ENCODE assay signal across 22 cellular contexts in the genomic region with DNA sequence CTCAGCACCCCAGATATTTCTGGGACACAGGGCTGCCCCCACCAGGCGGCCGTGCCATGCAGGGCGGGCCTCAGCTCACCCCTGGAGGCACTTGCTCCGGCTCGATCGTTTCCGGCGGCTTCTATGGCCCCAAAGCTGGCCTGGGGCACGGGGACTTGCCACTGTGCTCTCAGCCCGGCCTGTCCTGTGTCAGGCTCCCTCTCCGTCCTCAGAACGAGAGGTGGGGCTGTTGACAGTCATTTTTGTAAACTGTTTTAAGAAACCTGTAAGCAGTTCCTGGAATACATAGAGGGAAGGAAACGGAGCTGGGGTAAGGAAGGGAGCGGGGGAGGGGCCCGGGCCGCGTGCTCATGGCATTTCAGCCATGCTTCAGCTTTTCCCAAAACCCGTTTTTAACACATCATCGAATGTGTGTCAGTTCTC.
"Had no signal": no experiment of that assay in that cellular context is flagged by ENCODE, and none has a peak within 500 bp of the region (broad histone marks: within the 10 kb centered on the region; RNA-seq: fewer than 3 reads in every experiment).

No MANE protein-coding gene starts in this region.

- DNase-seq: activated B cell treated with CpG ODN at 0.5 μM for 24 hours; activated CD4-positive, alpha-beta T cell treated with anti-CD3 and anti-CD28 coated beads for 48 hours; activated CD8-positive, alpha-beta memory T cell treated with anti-CD3 and anti-CD28 coated beads for 24 hours; activated CD8-positive, alpha-beta memory T cell treated with anti-CD3 and anti-CD28 coated beads, Interleukin-2, amount 50 U/mL, for 48 hours; activated gamma-delta T cell treated with Interleukin-2 at 50 U/mL for 16 hours; activated T-cell treated with anti-CD3 and anti-CD28 coated beads, Interleukin-2, amount 50 U/mL, for 48 hours; adrenal gland; effector CD8-positive, alpha-beta T cell; left cardiac atrium; nucleus accumbens; SJCRH30; stimulated activated naive CD8-positive, alpha-beta T cell treated with anti-CD3 and anti-CD28 coated beads, Interleukin-15, Interleukin-2, amounts not matched to agents 100 U/mL and 50 U/mL, for 24 hours; T-helper 2 cell had no signal

- H3K9me3 Mint-ChIP-seq: activated B cell treated with CpG ODN at 0.5 μM for 24 hours; activated naive CD4-positive, alpha-beta T cell treated with anti-CD3 and anti-CD28 coated beads, Interleukin-2, amount 50 U/mL, for 72 hours; dendritic cell treated with granulocyte-macrophage colony-stimulating factor and Interleukin-4, amounts not matched to agents 40 ng/mL and 50 ng/mL, for 4 days; mesothelial cell of epicardium; nephron had no signal

- H3K27me3 ChIP-seq: adrenal gland, hepatocyte, SJCRH30, suprapubic skin, upper lobe of left lung had no signal

- FAIRE-seq: bronchial epithelial cell had no signal

- H3K4me1 Mint-ChIP-seq: activated B cell treated with CpG ODN at 0.5 μM for 24 hours, mesothelial cell of epicardium had no signal

- H3K4me1 ChIP-seq: adrenal gland, SJCRH30, suprapubic skin had no signal

- H3K4me3 ChIP-seq: adrenal gland, hepatocyte, lung, SJCRH30, suprapubic skin, upper lobe of left lung had no signal

- H3K27ac Mint-ChIP-seq: activated B cell treated with CpG ODN at 0.5 μM for 24 hours; activated naive CD4-positive, alpha-beta T cell treated with anti-CD3 and anti-CD28 coated beads, Interleukin-2, amount 50 U/mL, for 72 hours; dendritic cell treated with granulocyte-macrophage colony-stimulating factor and Interleukin-4, amounts not matched to agents 40 ng/mL and 50 ng/mL, for 4 days; mesothelial cell of epicardium; nephron had no signal

- H3K27me3 Mint-ChIP-seq: activated B cell treated with CpG ODN at 0.5 μM for 24 hours; dendritic cell treated with granulocyte-macrophage colony-stimulating factor and Interleukin-4, amounts not matched to agents 40 ng/mL and 50 ng/mL, for 4 days had no signal

- H3K36me3 ChIP-seq: SJCRH30 had no signal

- H3K9me3 ChIP-seq: adrenal gland, SJCRH30, suprapubic skin, upper lobe of left lung had no signal

- H3K4me3 Mint-ChIP-seq: activated B cell treated with CpG ODN at 0.5 μM for 24 hours; dendritic cell treated with granulocyte-macrophage colony-stimulating factor and Interleukin-4, amounts not matched to agents 40 ng/mL and 50 ng/mL, for 4 days; mesothelial cell of epicardium; nephron had no signal

- ATAC-seq: activated naive CD4-positive, alpha-beta T cell treated with anti-CD3 and anti-CD28 coated beads, Interleukin-2, amount 50 U/mL, for 72 hours; left cardiac atrium; stimulated activated naive CD8-positive, alpha-beta T cell treated with anti-CD3 and anti-CD28 coated beads, Interleukin-15, Interleukin-2, amounts not matched to agents 100 U/mL and 50 U/mL, for 24 hours had no signal

- H3K27ac ChIP-seq: adrenal gland, hepatocyte, SJCRH30, suprapubic skin had no signal
